ENCODE assay signal across 8 cellular contexts in genomic region chr7:24572421-24573007, GRCh38. TPM values are rescaled to one million over a fixed set of nuclear protein-coding genes. Genes with fewer than 3 reads are reported as not detected.
A peak's percentile ranks its signal among the peaks of the same experiment; 100 is the strongest.
DNase-seq lines count a peak whose midpoint lies in the region; ATAC-seq and TF ChIP-seq lines count a peak whose summit lies in the region.

No MANE protein-coding gene starts in this region.

- peaks cover 26% of the 10 kb centered on the region for H3K4me1 ChIP-seq in ACC112 (ENCODE audit: control insufficient read depth, insufficient read depth, low read length, unreplicated experiment)
- H3K4me1 ChIP-seq in OCI-LY7 (ENCODE audit: insufficient read depth, low read length, poor library complexity, severe bottlenecking) = peaks cover 30% of the 10 kb centered on the region

- TF ChIP-seq CTCF in OCI-LY7 (conservative IDR thresholded peaks at IDR 0.05; ENCODE audit: low read length) (no peak), osteocyte (IDR thresholded peaks at IDR 0.05) (no peak)

- ATAC-seq in GM19438 (IDR thresholded peaks at IDR 0.05; ENCODE audit: low read depth, unreplicated experiment) (peak; percentile 2), Right ventricle myocardium superior (ENCODE audit: poor library complexity) (peak; percentile 47), HG03135 (IDR thresholded peaks at IDR 0.05; ENCODE audit: unreplicated experiment) (no peak)
- ATAC-seq in activated naive CD8-positive, alpha-beta T cell treated with anti-CD3 and anti-CD28 coated beads, Interleukin-2, amount 10 ng/mL, durations not matched to agents 7 days and 5 days (ENCODE audit: low read depth) = peak; percentile 16

- peak overlapping the region; percentile 97 for H2AFZ ChIP-seq in ACC112 (ENCODE audit: low read length, unreplicated experiment)
- peak overlapping the region; percentile 95 for H2AFZ ChIP-seq in OCI-LY7 (ENCODE audit: low read length)

- CTCF ChIA-PET in OCI-LY7 (lab: Charles Lee; ENCODE audit: unreplicated experiment) = no interaction called here

- peaks cover 27% of the 10 kb centered on the region for H3K4me1 Mint-ChIP-seq in activated naive CD8-positive, alpha-beta T cell treated with anti-CD3 and anti-CD28 coated beads, Interleukin-2, amount 10 ng/mL, durations not matched to agents 7 days and 5 days
- peaks cover 21% of the 10 kb centered on the region for H3K4me1 Mint-ChIP-seq in osteocyte (ENCODE audit: unreplicated experiment)

- POLR2A ChIA-PET in OCI-LY7 (lab: Charles Lee) = interaction anchor here (0.6 to 1.2 kb wide), 2 partner anchors 13 to 1044 kb away, joined by 3 read pairs; no protein-coding TSS in a partner anchor
- POLR2A ChIA-PET in activated naive CD8-positive, alpha-beta T cell treated with anti-CD3 and anti-CD28 coated beads, Interleukin-2, amount 10 ng/mL, durations not matched to agents 7 days and 5 days (lab: Charles Lee) = interaction anchor here (1.1 kb wide), 1 partner anchor 13 kb away, joined by 4 read pairs; no protein-coding TSS in a partner anchor

- H3K27ac ChIP-seq in ACC112 (ENCODE audit: low read depth, low read length) (peak overlapping the region; percentile 16; the same call in 1 of the 2 replicates), OCI-LY7 (ENCODE audit: low read depth, low read length, poor library complexity, severe bottlenecking) (no peak overlapping the region)

- no TSS peak for BruUV-seq in OCI-LY7 (replicated peaks; lab: Mats Ljungman, UMichigan)

- peak overlapping the region; percentile 83 for H3K27ac Mint-ChIP-seq in activated naive CD8-positive, alpha-beta T cell treated with anti-CD3 and anti-CD28 coated beads, Interleukin-2, amount 10 ng/mL, durations not matched to agents 7 days and 5 days
- H3K27ac Mint-ChIP-seq in osteocyte (ENCODE audit: unreplicated experiment) = peak overlapping the region; percentile 63

- no peaks in the 10 kb centered on the region for H3K9me3 Mint-ChIP-seq in activated naive CD8-positive, alpha-beta T cell treated with anti-CD3 and anti-CD28 coated beads, Interleukin-2, amount 10 ng/mL, durations not matched to agents 7 days and 5 days
- H3K9me3 Mint-ChIP-seq in osteocyte (ENCODE audit: unreplicated experiment) = no peaks in the 10 kb centered on the region

- peaks cover 42% of the 10 kb centered on the region for H3K27me3 Mint-ChIP-seq in activated naive CD8-positive, alpha-beta T cell treated with anti-CD3 and anti-CD28 coated beads, Interleukin-2, amount 10 ng/mL, durations not matched to agents 7 days and 5 days
- peaks cover 41% of the 10 kb centered on the region for H3K27me3 Mint-ChIP-seq in osteocyte (ENCODE audit: unreplicated experiment)

- peak overlapping the region; percentile 83 for H3K4me3 Mint-ChIP-seq in activated naive CD8-positive, alpha-beta T cell treated with anti-CD3 and anti-CD28 coated beads, Interleukin-2, amount 10 ng/mL, durations not matched to agents 7 days and 5 days
- H3K4me3 Mint-ChIP-seq in osteocyte (ENCODE audit: unreplicated experiment) = peak overlapping the region; percentile 83

- H3K4me2 ChIP-seq in OCI-LY7 (ENCODE audit: low read length) = peak overlapping the region; percentile 96

- H4K20me1 ChIP-seq in OCI-LY7 (ENCODE audit: insufficient read depth, low read length) = peaks cover 32% of the 10 kb centered on the region

- DNase-seq in OCI-LY7 (ENCODE audit: low spot score) (peak; percentile 19), Right ventricle myocardium superior (peak; percentile 35), osteocyte (ENCODE audit: extremely low spot score, unreplicated experiment) (no peak), cerebellar nuclear complex (lab: John Stamatoyannopoulos, UW) (no peak)
- DNase-seq in activated naive CD8-positive, alpha-beta T cell treated with anti-CD3 and anti-CD28 coated beads, Interleukin-2, amount 10 ng/mL, durations not matched to agents 7 days and 5 days = peak; percentile 49

- H3K4me3 ChIP-seq in ACC112 (ENCODE audit: low read depth, low read length) (peak overlapping the region; percentile 90), OCI-LY7 (ENCODE audit: low read depth, low read length, poor library complexity, severe bottlenecking) (peak overlapping the region; percentile 96)

- no peaks in the 10 kb centered on the region for H3K36me3 Mint-ChIP-seq in activated naive CD8-positive, alpha-beta T cell treated with anti-CD3 and anti-CD28 coated beads, Interleukin-2, amount 10 ng/mL, durations not matched to agents 7 days and 5 days
- no peaks in the 10 kb centered on the region for H3K36me3 Mint-ChIP-seq in osteocyte (ENCODE audit: unreplicated experiment)

- H3K79me2 ChIP-seq in ACC112 (ENCODE audit: control insufficient read depth, insufficient read depth, low read length, unreplicated experiment) (peaks cover 31% of the 10 kb centered on the region), OCI-LY7 (ENCODE audit: insufficient read depth, low read depth, low read length) (peaks cover 37% of the 10 kb centered on the region)

- intact Hi-C loops in OCI-LY7 (cut with micrococcal nuclease; ENCODE audit: unreplicated experiment) (loop anchor here (5.0 to 10.0 kb wide), 3 partner anchors 222 to 1028 kb away; no protein-coding TSS in a partner anchor), Right ventricle myocardium superior (cut with DNase I) (no loop called here)

- H3K27me3 ChIP-seq in ACC112 (ENCODE audit: insufficient read depth, low read length) = peaks cover 32% of the 10 kb centered on the region

- no peaks in the 10 kb centered on the region for H3K9me3 ChIP-seq in OCI-LY7 (ENCODE audit: low read length)

- H3K36me3 ChIP-seq in ACC112 (ENCODE audit: insufficient read depth, low read length) (no peaks in the 10 kb centered on the region), OCI-LY7 (ENCODE audit: insufficient read depth, low read length) (no peaks in the 10 kb centered on the region)

- H3K9me2 ChIP-seq in OCI-LY7 (ENCODE audit: insufficient read depth, low read length) = no peaks in the 10 kb centered on the region

RNA-seq across cellular contexts. Expression of gene PALS2, which starts 0.7 kb away (rescaled TPM):
- 26.3 and 45.1 TPM in 2 replicates for total RNA-seq in OCI-LY7 (2014; rRNA removed; shearing (Covaris generic))
- total RNA-seq in OCI-LY7 (2022) (74.0 and 75.9 TPM in 2 replicates), Right ventricle myocardium superior (9.1 TPM), osteocyte (12.6 and 15.7 TPM in 2 replicates)
- total RNA-seq in activated naive CD8-positive, alpha-beta T cell treated with anti-CD3 and anti-CD28 coated beads, Interleukin-2, amount 10 ng/mL, durations not matched to agents 7 days and 5 days = 10 to 100 TPM; 20.4 to 21.6 TPM

Comparison
In these comparisons a context has a peak if more than half of its experiments do, and no peak if none do; other contexts are left out.
1. DNase-seq: peak in OCI-LY7 (single experiment), activated naive CD8-positive, alpha-beta T cell treated with anti-CD3 and anti-CD28 coated beads, Interleukin-2, amount 10 ng/mL, durations not matched to agents 7 days and 5 days (single experiment) and Right ventricle myocardium superior (single experiment); none in osteocyte (single experiment) and cerebellar nuclear complex (0 of 2).